Comparison of ENCODE assay signal across 17 cellular contexts in the genomic region with DNA sequence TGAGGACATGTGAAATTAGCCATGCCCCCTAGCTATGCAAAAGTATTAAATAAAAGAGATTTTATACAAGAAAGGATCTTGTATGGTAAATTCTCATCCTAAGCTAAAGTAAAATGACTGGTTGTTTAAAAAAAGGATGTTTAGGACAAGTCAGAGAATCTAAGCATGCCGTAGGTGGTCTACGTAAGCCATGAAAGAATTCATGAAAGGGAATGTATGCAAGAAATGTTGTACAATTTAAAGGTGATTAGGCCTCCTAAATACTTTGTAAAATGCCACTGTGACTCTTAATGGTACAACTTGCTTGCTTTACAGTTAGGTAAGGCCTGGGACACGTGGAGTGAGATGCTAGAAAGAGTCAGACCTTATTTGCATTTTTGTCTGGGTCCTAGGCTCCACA.
A peak's percentile ranks its signal among the peaks of the same experiment; 100 is the strongest.
DNase-seq lines count a peak whose midpoint lies in the region; ATAC-seq and TF ChIP-seq lines count a peak whose summit lies in the region.
"Had no signal": no experiment of that assay in that cellular context is flagged by ENCODE, and none has a peak within 500 bp of the region (broad histone marks: within the 10 kb centered on the region; RNA-seq: fewer than 3 reads in every experiment).

No MANE protein-coding gene starts in this region.

- no peak overlapping the region for H3K4me3 ChIP-seq in GM23338
- H3K4me3 ChIP-seq: GM23248, HAP-1 had no signal

- peaks cover 66% of the 10 kb centered on the region for H3K9me3 Mint-ChIP-seq in GM23338
- peaks cover 22% of the 10 kb centered on the region for H3K9me3 Mint-ChIP-seq in nephron progenitor cell

- H3K36me3 ChIP-seq in GM23338 (ENCODE audit: insufficient read depth) = peaks cover 13% of the 10 kb centered on the region
- H3K36me3 ChIP-seq: HAP-1 had no signal

- peaks cover 9% of the 10 kb centered on the region; the same call in 1 of the 2 replicates for H3K9me2 ChIP-seq in GM23338 (ENCODE audit: insufficient read depth)

- no peaks in the 10 kb centered on the region for H3K4me1 ChIP-seq in GM23338 (ENCODE audit: insufficient read depth)
- H3K4me1 ChIP-seq: HAP-1 had no signal

- DNase-seq in GM23338 (ENCODE audit: low spot score) = peak; percentile 38
- DNase-seq in OCI-M1 (lab: John Stamatoyannopoulos, UW) = peak; percentile 13
- DNase-seq in iPS DF 19.7 (ENCODE audit: low read depth, low spot score) = peak; percentile 3
- no peak for DNase-seq in nephron progenitor cell
- no peak for DNase-seq in mesenteric fat pad (ENCODE audit: low spot score)
- DNase-seq: 8988T; C1 segment of cervical spinal cord; Calu3; CD4-positive, alpha-beta memory T cell; COR-L47; DMS53; DMS79 treated with DMSO at 0.1 percent for 48 hours; GF-D8; GM23248 had no signal

- no peak for TF ChIP-seq CTCF in GM23338 (conservative IDR thresholded peaks at IDR 0.05; ENCODE audit: low read depth in 2 of 2)
- no peak for TF ChIP-seq CTCF in nephron progenitor cell (IDR thresholded peaks at IDR 0.05)

- no peaks in the 10 kb centered on the region for H3K79me2 ChIP-seq in GM23338 (replicated peaks; ENCODE audit: insufficient read depth)

- no peak for ATAC-seq in GM23338
- no peak for ATAC-seq in HG03045 (IDR thresholded peaks at IDR 0.05; ENCODE audit: unreplicated experiment)
- no peak for ATAC-seq in GM21717 (IDR thresholded peaks at IDR 0.05; ENCODE audit: unreplicated experiment)

- H3K27ac Mint-ChIP-seq in GM23338 (no peak overlapping the region), nephron progenitor cell (no peak overlapping the region)
- H3K27ac Mint-ChIP-seq: CD4-positive, alpha-beta memory T cell had no signal

- no peak overlapping the region for H2AFZ ChIP-seq in GM23338
- H2AFZ ChIP-seq: GM23248 had no signal

- H3K4me3 Mint-ChIP-seq in GM23338 (no peak overlapping the region), nephron progenitor cell (no peak overlapping the region)
- H3K4me3 Mint-ChIP-seq: CD4-positive, alpha-beta memory T cell had no signal

- H3K4me2 ChIP-seq in GM23338 = no peak overlapping the region

- no peaks in the 10 kb centered on the region for H3K27me3 ChIP-seq in GM23338 (ENCODE audit: insufficient read depth)

- H3K27me3 Mint-ChIP-seq in GM23338 (ENCODE audit: insufficient read depth, low read depth, poor library complexity) = no peaks in the 10 kb centered on the region
- H3K27me3 Mint-ChIP-seq in nephron progenitor cell (ENCODE audit: low read depth, poor library complexity) = no peaks in the 10 kb centered on the region
- H3K27me3 Mint-ChIP-seq: CD4-positive, alpha-beta memory T cell had no signal

- peaks cover 23% of the 10 kb centered on the region for H3K36me3 Mint-ChIP-seq in GM23338 (ENCODE audit: low read depth)
- no peaks in the 10 kb centered on the region for H3K36me3 Mint-ChIP-seq in nephron progenitor cell (ENCODE audit: low read depth)
- H3K36me3 Mint-ChIP-seq: CD4-positive, alpha-beta memory T cell had no signal

- H3K4me1 Mint-ChIP-seq in GM23338 (no peaks in the 10 kb centered on the region), nephron progenitor cell (no peaks in the 10 kb centered on the region)
- H3K4me1 Mint-ChIP-seq: CD4-positive, alpha-beta memory T cell had no signal

- H4K20me1 ChIP-seq in GM23338 (replicated peaks; ENCODE audit: insufficient read depth) = no peaks in the 10 kb centered on the region

- no peaks in the 10 kb centered on the region for H3F3A ChIP-seq in GM23338 (replicated peaks; ENCODE audit: low read depth)

- no peak overlapping the region for H3K27ac ChIP-seq in GM23338 (ENCODE audit: low read depth)
- H3K27ac ChIP-seq: GM23248 had no signal

TF ChIP-seq in GM23338, 12 proteins besides CTCF, POLR2A, EP300 and RAD21 (continues in another document):
- TF ChIP-seq, protein P1, sequence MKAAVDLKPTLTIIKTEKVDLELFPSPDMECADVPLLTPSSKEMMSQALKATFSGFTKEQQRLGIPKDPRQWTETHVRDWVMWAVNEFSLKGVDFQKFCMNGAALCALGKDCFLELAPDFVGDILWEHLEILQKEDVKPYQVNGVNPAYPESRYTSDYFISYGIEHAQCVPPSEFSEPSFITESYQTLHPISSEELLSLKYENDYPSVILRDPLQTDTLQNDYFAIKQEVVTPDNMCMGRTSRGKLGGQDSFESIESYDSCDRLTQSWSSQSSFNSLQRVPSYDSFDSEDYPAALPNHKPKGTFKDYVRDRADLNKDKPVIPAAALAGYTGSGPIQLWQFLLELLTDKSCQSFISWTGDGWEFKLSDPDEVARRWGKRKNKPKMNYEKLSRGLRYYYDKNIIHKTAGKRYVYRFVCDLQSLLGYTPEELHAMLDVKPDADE (IDR thresholded peaks at IDR 0.05) = no peak
- no peak for TF ChIP-seq REST (IDR thresholded peaks at IDR 0.05; ENCODE audit: unreplicated experiment)
- TF ChIP-seq EZH2 (IDR thresholded peaks at IDR 0.05; ENCODE audit: low read depth, unreplicated experiment) = no peak

Comparison
In these comparisons a context has a peak if more than half of its experiments do, and no peak if none do; other contexts are left out.
1. DNase-seq: peak in GM23338 (single experiment), OCI-M1 (single experiment) and iPS DF 19.7 (single experiment); none in nephron progenitor cell (single experiment) and mesenteric fat pad (single experiment).